9 cellular contexts compared by ENCODE assay signal in the genomic region with DNA sequence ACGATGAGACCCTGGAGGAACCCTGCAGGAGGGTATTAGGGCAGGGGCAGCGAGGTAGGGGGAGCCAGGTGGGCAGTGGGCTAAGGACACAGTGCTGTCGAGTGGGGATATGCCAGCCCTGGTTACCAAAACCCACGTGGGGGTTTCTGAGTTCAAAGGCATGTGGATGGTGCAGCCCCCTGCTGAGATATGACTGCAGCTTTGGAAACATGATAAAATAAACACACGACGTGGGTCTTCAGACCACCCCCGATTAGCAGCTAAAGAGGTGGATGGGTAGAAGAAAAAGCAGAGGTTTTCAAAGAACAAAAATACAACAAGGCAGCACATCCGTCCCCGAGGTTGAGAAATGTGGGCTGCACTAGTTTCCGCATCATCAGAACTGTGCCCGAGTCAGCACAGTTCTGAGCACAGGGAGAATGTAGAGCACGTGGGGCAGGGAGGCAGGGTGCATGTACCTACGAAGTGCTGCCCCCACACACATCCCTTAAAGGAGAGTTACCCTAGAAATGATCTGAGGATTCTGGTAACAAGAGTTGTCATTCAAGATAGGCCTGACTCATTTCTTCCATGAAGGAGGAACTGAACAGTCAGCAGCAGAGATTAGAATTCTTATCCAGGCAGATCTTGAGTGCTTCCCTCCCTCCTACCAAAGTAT.
DNase-seq lines count a peak whose midpoint lies in the region; ATAC-seq, FAIRE-seq and TF ChIP-seq lines count a peak whose summit lies in the region.
"Had no signal": no experiment of that assay in that cellular context is flagged by ENCODE, and none has a peak within 500 bp of the region (broad histone marks: within the 10 kb centered on the region; RNA-seq: fewer than 3 reads in every experiment).

No MANE protein-coding gene starts in this region.

- no peaks in the 10 kb centered on the region for H3K79me2 ChIP-seq in neural progenitor cell (ENCODE audit: low read depth)

- H3K27ac ChIP-seq in A549, result peak overlapping the region in 1 of 2 experiments; percentile 31; a peak in 2 of 6 replicates
- no peak overlapping the region for H3K27ac ChIP-seq in neural progenitor cell
- H3K27ac ChIP-seq: right lobe of liver had no signal

- TF ChIP-seq RAD21 in A549 (conservative IDR thresholded peaks at IDR 0.05 in 1 of 2, IDR thresholded peaks at IDR 0.05 in 1 of 2), result no peak

- no peaks in the 10 kb centered on the region for H3K9me3 Mint-ChIP-seq in activated naive CD4-positive, alpha-beta T cell treated with anti-CD3 and anti-CD28 coated beads for 36 hours
- H3K9me3 Mint-ChIP-seq in neural progenitor cell, result no peaks in the 10 kb centered on the region

- H3F3A ChIP-seq in neural progenitor cell (ENCODE audit: low read depth), result no peaks in the 10 kb centered on the region

- H3K36me3 Mint-ChIP-seq in activated naive CD4-positive, alpha-beta T cell treated with anti-CD3 and anti-CD28 coated beads for 36 hours (ENCODE audit: low read depth), result no peaks in the 10 kb centered on the region
- no peaks in the 10 kb centered on the region for H3K36me3 Mint-ChIP-seq in neural progenitor cell

- H3K4me3 ChIP-seq in A549 (no peak overlapping the region), neural progenitor cell (no peak overlapping the region)
- H3K4me3 ChIP-seq: right lobe of liver had no signal

- POLR2A ChIA-PET in A549 (lab: Yijun Ruan, JAX), result no interaction called here

- no peak overlapping the region for H3K9ac ChIP-seq in neural progenitor cell

- no peak overlapping the region for H3K4me2 ChIP-seq in A549
- H3K4me2 ChIP-seq in neural progenitor cell, result no peak overlapping the region

- H3K36me3 ChIP-seq in neural progenitor cell, result no peaks in the 10 kb centered on the region

- no peaks in the 10 kb centered on the region for H3K9me3 ChIP-seq in A549
- H3K9me3 ChIP-seq in neural progenitor cell (ENCODE audit: low read depth), result no peaks in the 10 kb centered on the region
- H3K9me3 ChIP-seq: right lobe of liver had no signal

- H3K4me1 ChIP-seq in A549, result peaks cover 28% of the 10 kb centered on the region; the same call in 2 of the 3 replicates
- no peaks in the 10 kb centered on the region for H3K4me1 ChIP-seq in neural progenitor cell

- no peak for FAIRE-seq in A549 (lab: Jason Lieb, UNC)

- 68% methylated on average over 13 of the region's 13 CpGs for WGBS in A549 (ENCODE audit: missing lambda C conversion rate)

- TF ChIP-seq EP300 in A549 (IDR thresholded peaks at IDR 0.05), result no peak

- no peaks in the 10 kb centered on the region for H4K20me1 ChIP-seq in neural progenitor cell (ENCODE audit: low read depth)

- peak overlapping the region; percentile 57 for H2AFZ ChIP-seq in neural progenitor cell (replicated peaks)

- CTCF ChIA-PET in A549 (lab: Yijun Ruan, JAX), result interaction anchor here (0.8 to 2.6 kb wide), 9 partner anchors 14 to 893 kb away, joined by 3 to 10 read pairs (median 4); no protein-coding TSS in a partner anchor
- CTCF ChIA-PET in activated naive CD4-positive, alpha-beta T cell treated with anti-CD3 and anti-CD28 coated beads for 36 hours (lab: Charles Lee), result no interaction called here

- peaks cover 30% of the 10 kb centered on the region for H3K4me1 Mint-ChIP-seq in activated naive CD4-positive, alpha-beta T cell treated with anti-CD3 and anti-CD28 coated beads for 36 hours (ENCODE audit: low read depth)
- peaks cover 26% of the 10 kb centered on the region for H3K4me1 Mint-ChIP-seq in neural progenitor cell

- TF ChIP-seq POLR2A in A549 (IDR thresholded peaks at IDR 0.05; ENCODE audit: low read length), result no peak

- TF ChIP-seq CTCF in A549 (IDR thresholded peaks at IDR 0.05) (no peak), neural progenitor cell (IDR thresholded peaks at IDR 0.05) (no peak)

- ATAC-seq in A549, result no peak
- ATAC-seq in sciatic nerve, result no peak

- peak overlapping the region; percentile 69 for H3K27ac Mint-ChIP-seq in activated naive CD4-positive, alpha-beta T cell treated with anti-CD3 and anti-CD28 coated beads for 36 hours
- peak overlapping the region; percentile 2 for H3K27ac Mint-ChIP-seq in neural progenitor cell

- intact Hi-C loops in activated naive CD4-positive, alpha-beta T cell treated with anti-CD3 and anti-CD28 coated beads for 36 hours (cut with micrococcal nuclease), result loop anchor here (1.0 to 10.0 kb wide), 8 partner anchors 51 to 683 kb away; a partner anchor contains a TSS
- intact Hi-C loops in posterior cingulate gyrus (cut with DNase I), result no loop called here
- intact Hi-C loops in sciatic nerve (cut with DNase I), result loop anchor here (10.0 kb wide), 1 partner anchor 901 kb away; no protein-coding TSS in a partner anchor

- H3K27me3 ChIP-seq in neural progenitor cell, result no peaks in the 10 kb centered on the region
- H3K27me3 ChIP-seq: right lobe of liver had no signal

- H3K4me3 Mint-ChIP-seq in activated naive CD4-positive, alpha-beta T cell treated with anti-CD3 and anti-CD28 coated beads for 36 hours, result no peak overlapping the region
- H3K4me3 Mint-ChIP-seq in neural progenitor cell, result no peak overlapping the region

- DNase-seq in A549 (ENCODE audit: low read depth in 1 of 2, low spot score in 1 of 2) (no peak), RPMI7951 (ENCODE audit: low read depth) (peak; percentile 49), neural progenitor cell (ENCODE audit: low spot score) (no peak), posterior cingulate gyrus (no peak), cerebellar cortex (ENCODE audit: low spot score) (no peak), sciatic nerve (ENCODE audit: low spot score) (no peak), AML-193 (lab: John Stamatoyannopoulos, UW) (no peak)
- peak; percentile 83 for DNase-seq in activated naive CD4-positive, alpha-beta T cell treated with anti-CD3 and anti-CD28 coated beads for 36 hours
- DNase-seq: right lobe of liver had no signal

- H3K27me3 Mint-ChIP-seq in activated naive CD4-positive, alpha-beta T cell treated with anti-CD3 and anti-CD28 coated beads for 36 hours (ENCODE audit: low read depth), result no peaks in the 10 kb centered on the region
- peaks cover 6% of the 10 kb centered on the region for H3K27me3 Mint-ChIP-seq in neural progenitor cell (ENCODE audit: insufficient read depth, low read depth)

TF ChIP-seq in A549, 52 proteins besides CTCF, POLR2A, EP300 and RAD21:
- TF ChIP-seq RFX5 (IDR thresholded peaks at IDR 0.05), result no peak
- peak; percentile 33 for TF ChIP-seq MAFK (IDR thresholded peaks at IDR 0.05; ENCODE audit: partially characterized antibody)
- no peak for TF ChIP-seq HDAC2 (IDR thresholded peaks at IDR 0.05)
- TF ChIP-seq MAZ (IDR thresholded peaks at IDR 0.05; ENCODE audit: borderline replicate concordance, low read depth, low read length), result no peak
- no peak for TF ChIP-seq KDM1A (IDR thresholded peaks at IDR 0.05; ENCODE audit: low read depth)

Comparison
In these comparisons a context has a peak if more than half of its experiments do, and no peak if none do; other contexts are left out.
1. DNase-seq: peak in RPMI7951 (single experiment) and activated naive CD4-positive, alpha-beta T cell treated with anti-CD3 and anti-CD28 coated beads for 36 hours (single experiment); none in A549 (0 of 2), neural progenitor cell (single experiment), posterior cingulate gyrus (0 of 10), cerebellar cortex (single experiment), sciatic nerve (single experiment) and AML-193 (0 of 2).